In the genomic region with DNA sequence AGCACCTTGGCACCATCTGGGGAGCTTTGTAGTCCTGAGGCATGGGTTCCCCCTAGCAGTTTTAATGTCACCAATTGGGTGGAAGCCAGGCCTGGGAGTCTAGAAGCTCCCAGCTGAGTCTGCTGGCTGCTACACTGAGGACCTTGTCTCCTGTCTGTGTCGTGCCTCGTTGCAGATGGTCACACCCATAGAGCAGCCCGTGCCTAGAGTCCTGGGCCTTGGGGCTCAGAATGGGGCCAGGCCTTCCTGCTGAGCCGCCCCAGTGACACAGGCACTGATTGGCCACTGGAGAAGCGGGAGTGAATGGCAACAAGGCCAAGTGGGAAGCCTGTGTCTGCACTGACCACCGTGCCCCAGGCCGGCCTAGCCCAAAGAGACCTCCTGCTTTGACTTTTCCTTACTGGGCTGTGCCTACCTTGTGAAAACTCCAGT, we compare ENCODE assay signal across 11 cellular contexts.
DNase-seq lines count a peak whose midpoint lies in the region; ATAC-seq, FAIRE-seq and TF ChIP-seq lines count a peak whose summit lies in the region.
"Had no signal": no experiment of that assay in that cellular context is flagged by ENCODE, and none has a peak within 500 bp of the region (broad histone marks: within the 10 kb centered on the region; RNA-seq: fewer than 3 reads in every experiment).

No MANE protein-coding gene starts in this region.

- WGBS in transverse colon (ENCODE audit: low coverage in 1 of 2), 2 donors = 56% methylated on average over 7 of the region's 7 CpGs; no CpG with 5 or more reads in 1 of the 2 donors

- H2AFZ ChIP-seq in endothelial cell of umbilical vein (ENCODE audit: low read depth, low read length) = no peak overlapping the region

- H3K4me3 ChIP-seq in endothelial cell of umbilical vein (replicated peaks in 1 of 3; ENCODE audit: insufficient read depth in 1 of 3, low read depth in 1 of 3, low read length in 3 of 3) (no peak overlapping the region), muscle layer of duodenum (ENCODE audit: low read depth in 1 of 2, low read length in 2 of 2) (no peak overlapping the region), transverse colon (no peak overlapping the region)
- H3K4me3 ChIP-seq: K562 had no signal

- no peaks in the 10 kb centered on the region for H3K27me3 ChIP-seq in endothelial cell of umbilical vein (ENCODE audit: control insufficient read depth in 2 of 2, insufficient read depth in 2 of 2, low read length in 2 of 2)
- H3K27me3 ChIP-seq in muscle layer of duodenum (ENCODE audit: low read depth, low read length) = no peaks in the 10 kb centered on the region
- no peaks in the 10 kb centered on the region for H3K27me3 ChIP-seq in transverse colon

- no peak for TF ChIP-seq EP300 in transverse colon (IDR thresholded peaks at IDR 0.05; ENCODE audit: low read depth)

- no peaks in the 10 kb centered on the region for H3K9me1 ChIP-seq in endothelial cell of umbilical vein (replicated peaks; ENCODE audit: control insufficient read depth, extremely low read depth, insufficient read depth, low read length)

- ATAC-seq in HG02678 (IDR thresholded peaks at IDR 0.05; ENCODE audit: unreplicated experiment) = no peak
- ATAC-seq: activated T-helper 17 cell treated with anti-CD3 and anti-CD28 coated beads, Interleukin-2, amount 50 U/mL, for 72 hours; effector memory CD8-positive, alpha-beta T cell; K562 had no signal

- in situ Hi-C loops in transverse colon (cut with MboI; ENCODE audit: low pct_ligation_motif_present in 1 of 4, low pct_unique_long_range_greater_than_20kb in 1 of 4, low sequenced_read_pairs in 3 of 4) = no loop called here

- FAIRE-seq in endothelial cell of umbilical vein (lab: Jason Lieb, UNC) = peak; percentile 65
- no peak for FAIRE-seq in urothelium cell line (lab: Jason Lieb, UNC)
- FAIRE-seq: K562 had no signal

- BruUV-seq in endothelial cell of umbilical vein (replicated peaks; lab: Mats Ljungman, UMichigan) = no TSS peak

- H3K9me3 ChIP-seq in endothelial cell of umbilical vein (replicated peaks; ENCODE audit: control insufficient read depth, insufficient read depth, low read length) (no peaks in the 10 kb centered on the region), muscle layer of duodenum (ENCODE audit: control insufficient read depth in 1 of 2, low read length in 2 of 2) (no peaks in the 10 kb centered on the region), transverse colon (no peaks in the 10 kb centered on the region)

- POLR2A ChIA-PET in endothelial cell of umbilical vein (lab: Charles Lee) = interaction anchor here (1.0 kb wide), 1 partner anchor 70 kb away, joined by 4 read pairs; no protein-coding TSS in a partner anchor

- intact Hi-C loops in endothelial cell of umbilical vein (cut with micrococcal nuclease) = loop anchor here (2.0 kb wide), 1 partner anchor 113 kb away; a partner anchor contains a TSS
- intact Hi-C loops in transverse colon (cut with DNase I; ENCODE audit: low total_unique reads) = loop anchor here (10.0 kb wide), 1 partner anchor 67 kb away; no protein-coding TSS in a partner anchor

- TF ChIP-seq CTCF in endothelial cell of umbilical vein (IDR thresholded peaks at IDR 0.05; ENCODE audit: extremely low read depth in 1 of 2, insufficient read depth in 1 of 2, low read depth in 1 of 2, low read length in 2 of 2) = no peak
- TF ChIP-seq CTCF in transverse colon (IDR thresholded peaks at IDR 0.05) = no peak

- dilution Hi-C loops in endothelial cell of umbilical vein (cut with MboI; ENCODE audit: extremely low pct_ligation_motif_present, low sequenced_read_pairs) = no loop called here

- H3K4me1 ChIP-seq in endothelial cell of umbilical vein (ENCODE audit: control insufficient read depth, extremely low read depth, insufficient read depth, low read length) (peaks cover 53% of the 10 kb centered on the region), muscle layer of duodenum (ENCODE audit: control insufficient read depth in 1 of 2, insufficient read depth in 2 of 2, low read length in 2 of 2) (peaks cover 6 to 43% of the 10 kb centered on the region in 2 donors), transverse colon (peaks cover 21 to 46% (median 29%) of the 10 kb centered on the region in 4 donors)

- CTCF ChIA-PET in endothelial cell of umbilical vein (lab: Charles Lee) = no interaction called here

- H3K4me2 ChIP-seq in endothelial cell of umbilical vein (ENCODE audit: insufficient read depth, low read length) = no peak overlapping the region

- TF ChIP-seq POLR2A in endothelial cell of umbilical vein (IDR thresholded peaks at IDR 0.05; ENCODE audit: low read depth, low read length) (no peak), transverse colon (IDR thresholded peaks at IDR 0.05) (no peak)

- H3K79me2 ChIP-seq in endothelial cell of umbilical vein (ENCODE audit: control insufficient read depth, insufficient read depth, low read length) = peaks cover 15% of the 10 kb centered on the region

- H3K9ac ChIP-seq in endothelial cell of umbilical vein (replicated peaks; ENCODE audit: extremely low read depth, insufficient read depth, low read length) = peak overlapping the region; percentile 50

- H3K27ac ChIP-seq in endothelial cell of umbilical vein (ENCODE audit: insufficient read depth, low read depth, low read length) (peak overlapping the region; percentile 94), muscle layer of duodenum (ENCODE audit: low read length) (peak overlapping the region; percentile 61), transverse colon (peak overlapping the region; percentile 71 to 88 (median 82))

- DNase-seq in RPMI8226 (peak; percentile 89), endothelial cell of umbilical vein (ENCODE audit: low read depth, low spot score) (no peak), transverse colon (no peak), SW 1271 (lab: John Stamatoyannopoulos, UW) (no peak), urothelium cell line (ENCODE audit: low spot score) (no peak)
- DNase-seq: effector memory CD8-positive, alpha-beta T cell; NCI-H2081 treated with DMSO at 0.1 percent for 48 hours had no signal

- no peaks in the 10 kb centered on the region for H4K20me1 ChIP-seq in endothelial cell of umbilical vein (replicated peaks; ENCODE audit: control insufficient read depth, extremely low read depth, insufficient read depth, low read length)

- no peaks in the 10 kb centered on the region for H3K36me3 ChIP-seq in endothelial cell of umbilical vein (ENCODE audit: control insufficient read depth in 2 of 2, extremely low read depth in 1 of 2, insufficient read depth in 2 of 2, low read length in 2 of 2)
- H3K36me3 ChIP-seq in muscle layer of duodenum (ENCODE audit: control insufficient read depth in 1 of 2, insufficient read depth in 2 of 2, low read length in 2 of 2) = no peaks in the 10 kb centered on the region
- H3K36me3 ChIP-seq in transverse colon = no peaks in the 10 kb centered on the region

TF ChIP-seq in endothelial cell of umbilical vein, 7 proteins besides CTCF, POLR2A, EP300 and RAD21:
- no peak for TF ChIP-seq EZH2 (IDR thresholded peaks at IDR 0.05; ENCODE audit: borderline replicate concordance, low read depth, low read length, severe bottlenecking)
- no peak for TF ChIP-seq GATA2 (IDR thresholded peaks at IDR 0.05; ENCODE audit: insufficient read depth, insufficient read length, low read depth, low read length)
- no peak for TF ChIP-seq JUN (IDR thresholded peaks at IDR 0.05; ENCODE audit: borderline replicate concordance, insufficient read depth, insufficient read length, low read depth)
- no peak for TF ChIP-seq MYC (IDR thresholded peaks at IDR 0.05; ENCODE audit: low read depth, low read length)
- no peak for TF ChIP-seq FOS (IDR thresholded peaks at IDR 0.05; ENCODE audit: borderline replicate concordance, insufficient read depth, low read length)
- no peak for TF ChIP-seq POLR2AphosphoS5 (IDR thresholded peaks at IDR 0.05; ENCODE audit: insufficient read depth, low read depth, low read length)
- TF ChIP-seq, protein P1, sequence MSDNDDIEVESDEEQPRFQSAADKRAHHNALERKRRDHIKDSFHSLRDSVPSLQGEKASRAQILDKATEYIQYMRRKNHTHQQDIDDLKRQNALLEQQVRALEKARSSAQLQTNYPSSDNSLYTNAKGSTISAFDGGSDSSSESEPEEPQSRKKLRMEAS (IDR thresholded peaks at IDR 0.05; ENCODE audit: insufficient read depth, insufficient read length) = no peak
